ENCODE assay signal across 20 cellular contexts in the genomic region with DNA sequence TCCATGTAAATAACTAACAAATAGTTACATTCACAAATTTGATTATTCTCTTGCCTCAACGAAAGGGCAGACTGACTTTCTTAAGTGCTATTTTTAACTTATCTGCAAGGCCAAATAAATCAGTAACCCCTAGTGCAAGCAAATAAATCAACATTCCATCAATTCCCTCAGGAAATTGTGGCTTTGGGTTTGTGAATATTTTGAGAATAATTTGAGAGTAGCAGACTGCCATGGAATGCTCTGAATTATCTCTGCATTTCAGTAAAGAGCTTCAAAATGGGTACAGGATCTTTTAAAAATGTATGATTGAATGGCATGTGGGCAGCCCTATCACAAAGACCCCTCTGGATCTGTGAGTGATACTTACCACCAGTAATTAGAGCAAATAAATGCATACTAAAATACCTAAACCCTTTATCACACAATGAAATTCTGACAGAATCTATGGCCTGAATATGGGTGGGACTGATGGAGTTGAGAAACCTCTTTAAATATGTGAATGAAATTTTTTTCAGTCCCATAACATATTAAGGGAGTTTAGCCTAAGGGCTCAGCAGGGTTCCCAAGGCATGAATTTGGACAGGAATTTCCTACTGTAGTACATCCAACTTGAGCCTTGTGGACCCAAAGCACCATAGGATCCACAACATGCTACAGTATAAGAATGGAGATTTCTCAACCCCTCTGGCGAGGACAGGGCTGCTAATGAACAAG.
DNase-seq lines count a peak whose midpoint lies in the region; ATAC-seq and TF ChIP-seq lines count a peak whose summit lies in the region.
"Had no signal": no experiment of that assay in that cellular context is flagged by ENCODE, and none has a peak within 500 bp of the region (broad histone marks: within the 10 kb centered on the region; RNA-seq: fewer than 3 reads in every experiment).

No MANE protein-coding gene starts in this region.

- H3K9me3 ChIP-seq in subcutaneous abdominal adipose tissue (ENCODE audit: control insufficient read depth in 5 of 5, low read length in 5 of 5), result peaks cover 0 to 3% (median 0%) of the 10 kb centered on the region in 5 donors

- peaks cover 4 to 49% (median 38%) of the 10 kb centered on the region in 5 donors for H3K4me1 ChIP-seq in subcutaneous abdominal adipose tissue (ENCODE audit: control insufficient read depth in 5 of 5, insufficient read depth in 5 of 5, low read length in 5 of 5)

- H3K27me3 Mint-ChIP-seq in stimulated activated naive B cell treated with anti-CD40 and anti-IgM and Interleukin-4, amounts not matched to agents 10 μg/mL and 1 μg/mL and 100 μg/mL, for 72 hours, result peaks cover 5 to 31% of the 10 kb centered on the region in 2 donors

- peaks cover 2 to 4% of the 10 kb centered on the region in 2 donors for H3K9me3 Mint-ChIP-seq in stimulated activated naive B cell treated with anti-CD40 and anti-IgM and Interleukin-4, amounts not matched to agents 10 μg/mL and 1 μg/mL and 100 μg/mL, for 72 hours
- H3K9me3 Mint-ChIP-seq: neural progenitor cell had no signal

- H3K36me3 ChIP-seq in subcutaneous abdominal adipose tissue (ENCODE audit: control insufficient read depth in 5 of 5, insufficient read depth in 5 of 5, low read length in 5 of 5), result peaks cover 5 to 25% (median 8%) of the 10 kb centered on the region in 5 donors
- H3K36me3 ChIP-seq: neural progenitor cell had no signal

- H3K4me3 Mint-ChIP-seq in stimulated activated naive B cell treated with anti-CD40 and anti-IgM and Interleukin-4, amounts not matched to agents 10 μg/mL and 1 μg/mL and 100 μg/mL, for 72 hours, result no peak overlapping the region
- H3K4me3 Mint-ChIP-seq: CD4-positive, CD25-positive, alpha-beta regulatory T cell; mesothelial cell of epicardium; neural progenitor cell had no signal

- H3K36me3 Mint-ChIP-seq in stimulated activated naive B cell treated with anti-CD40 and anti-IgM and Interleukin-4, amounts not matched to agents 10 μg/mL and 1 μg/mL and 100 μg/mL, for 72 hours, result no peaks in the 10 kb centered on the region
- H3K36me3 Mint-ChIP-seq: CD4-positive, CD25-positive, alpha-beta regulatory T cell; mesothelial cell of epicardium had no signal

- peak overlapping the region in 1 of 5 donors; percentile 55 for H3K9ac ChIP-seq in subcutaneous abdominal adipose tissue (ENCODE audit: low read length in 5 of 5)
- H3K9ac ChIP-seq: neural progenitor cell had no signal

- no peaks in the 10 kb centered on the region for H3K4me1 Mint-ChIP-seq in stimulated activated naive B cell treated with anti-CD40 and anti-IgM and Interleukin-4, amounts not matched to agents 10 μg/mL and 1 μg/mL and 100 μg/mL, for 72 hours
- H3K4me1 Mint-ChIP-seq: neural progenitor cell had no signal

- H3K4me3 ChIP-seq in astrocyte of the cerebellum (ENCODE audit: low read depth, low read length), result no peak overlapping the region
- no peak overlapping the region for H3K4me3 ChIP-seq in fibroblast of villous mesenchyme (ENCODE audit: low read depth, low read length)
- no peak overlapping the region for H3K4me3 ChIP-seq in subcutaneous abdominal adipose tissue (ENCODE audit: low read depth in 1 of 5, low read length in 5 of 5)
- H3K4me3 ChIP-seq: K562, neural progenitor cell had no signal

- peak overlapping the region; percentile 83 for H3K27ac ChIP-seq in subcutaneous abdominal adipose tissue (ENCODE audit: low read depth, low read length)
- H3K27ac ChIP-seq: HL-60, neural progenitor cell had no signal

- no peak for TF ChIP-seq CTCF in astrocyte of the cerebellum (IDR thresholded peaks at IDR 0.05; ENCODE audit: low read depth, low read length, missing control alignments)
- TF ChIP-seq CTCF in fibroblast of villous mesenchyme (IDR thresholded peaks at IDR 0.05; ENCODE audit: insufficient read depth, low read depth, low read length), result no peak

- in situ Hi-C loops in astrocyte of the cerebellum (cut with HindIII; ENCODE audit: low sequenced_read_pairs), result no loop called here

- DNase-seq in GM04504 (ENCODE audit: low read depth), result peak; percentile 21
- peak; percentile 20 for DNase-seq in astrocyte of the cerebellum (ENCODE audit: low read depth)
- peak; percentile 18 for DNase-seq in fibroblast of villous mesenchyme (ENCODE audit: low read depth)
- DNase-seq in stimulated activated naive B cell treated with anti-CD40 and anti-IgM and Interleukin-4, amounts not matched to agents 10 μg/mL and 1 μg/mL and 100 μg/mL, for 72 hours, result no peak
- no peak for DNase-seq in putamen (ENCODE audit: low spot score)
- DNase-seq in stimulated activated CD4-positive, alpha-beta T cell treated with anti-CD3 and anti-CD28 coated beads, Interleukin-4, amount 100 ng/mL, for 1 hour, result no peak
- DNase-seq: activated CD4-positive, CD25-positive, alpha-beta regulatory T cell; amniotic stem cell; CD4-positive, CD25-positive, alpha-beta regulatory T cell; DMS79; hypothalamus; kidney glomerular epithelial cell; NCI-H1048; SIG-M5 had no signal

- no peak for ATAC-seq in stimulated activated naive B cell treated with anti-CD40 and anti-IgM and Interleukin-4, amounts not matched to agents 10 μg/mL and 1 μg/mL and 100 μg/mL, for 72 hours (replicated peaks)
- ATAC-seq: K562 had no signal

- H3K27ac Mint-ChIP-seq in stimulated activated naive B cell treated with anti-CD40 and anti-IgM and Interleukin-4, amounts not matched to agents 10 μg/mL and 1 μg/mL and 100 μg/mL, for 72 hours, result no peak overlapping the region
- H3K27ac Mint-ChIP-seq: activated T-helper 2 cell treated with anti-CD3 and anti-CD28 coated beads, Interferon-gamma antibody, Interleukin-2, Interleukin-4, amounts not matched to agents 10 μg/mL and 5 μg/mL and 100 μg/mL, durations not matched to agents 14 hours and 24 hours and 36 hours; CD4-positive, CD25-positive, alpha-beta regulatory T cell; mesothelial cell of epicardium; neural progenitor cell had no signal

- H3K27me3 ChIP-seq in subcutaneous abdominal adipose tissue (ENCODE audit: control insufficient read depth in 5 of 5, insufficient read depth in 4 of 5, low read length in 5 of 5), result no peaks in the 10 kb centered on the region
- H3K27me3 ChIP-seq: neural progenitor cell had no signal

Comparison
In these comparisons a context has a peak if more than half of its experiments do, and no peak if none do; other contexts are left out.
1. DNase-seq: peak in GM04504 (single experiment), astrocyte of the cerebellum (single experiment) and fibroblast of villous mesenchyme (single experiment); none in stimulated activated naive B cell treated with anti-CD40 and anti-IgM and Interleukin-4, amounts not matched to agents 10 μg/mL and 1 μg/mL and 100 μg/mL, for 72 hours (single experiment), putamen (single experiment) and stimulated activated CD4-positive, alpha-beta T cell treated with anti-CD3 and anti-CD28 coated beads, Interleukin-4, amount 100 ng/mL, for 1 hour (single experiment).